ENCODE assay signal across 8 cellular contexts in the genomic region with DNA sequence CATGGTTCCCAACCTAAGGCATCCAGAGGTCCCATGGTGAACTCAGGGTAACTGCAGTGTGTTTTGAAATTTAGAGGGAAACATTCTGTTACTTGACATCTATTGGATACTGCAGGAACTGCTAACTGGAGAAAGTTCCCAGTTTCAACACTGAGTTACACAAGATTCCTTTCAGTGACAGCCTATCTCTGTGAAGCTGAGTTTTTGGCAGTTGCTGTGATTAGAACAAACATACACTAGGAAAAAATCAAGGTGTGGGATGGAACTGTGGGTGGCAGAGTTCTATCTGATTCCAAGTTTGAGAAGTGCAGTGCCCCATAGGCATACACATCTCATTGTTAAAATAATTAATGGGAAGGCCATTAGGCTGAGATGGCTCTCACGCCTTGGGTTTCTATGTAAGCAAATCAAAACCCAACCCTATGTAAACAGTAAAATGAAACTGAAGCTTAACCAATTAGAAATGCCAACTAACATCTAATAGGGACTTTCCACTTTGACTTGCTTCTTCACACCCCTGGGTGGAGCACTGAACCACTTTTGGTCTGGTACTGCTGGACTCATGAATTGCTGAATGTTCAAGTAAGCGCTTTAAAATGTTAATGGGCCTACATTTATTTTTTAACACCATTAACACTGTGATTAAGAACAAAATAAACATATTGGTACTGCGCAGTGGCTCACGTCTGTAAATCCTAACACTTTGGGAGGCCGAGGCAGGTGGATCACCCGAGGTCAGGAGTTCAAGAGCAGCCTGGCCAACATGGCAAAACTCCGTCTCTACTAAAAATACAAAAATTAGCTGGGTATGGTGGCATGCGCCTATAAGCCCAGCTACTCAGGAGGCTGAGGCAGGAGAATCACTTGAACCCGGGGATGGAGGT. TPM values are rescaled to one million over a fixed set of nuclear protein-coding genes. Genes with fewer than 3 reads are reported as not detected.
DNase-seq lines count a peak whose midpoint lies in the region; ATAC-seq and TF ChIP-seq lines count a peak whose summit lies in the region.

No MANE protein-coding gene starts in this region.

- DNase-seq in activated CD4-positive, alpha-beta T cell treated with anti-CD3 and anti-CD28 coated beads for 36 hours: no peak
- DNase-seq in activated CD4-positive, alpha-beta T cell treated with anti-CD3 and anti-CD28 coated beads, Interleukin-2, amount 50 U/mL, for 1 hour: no peak
- DNase-seq in NCI-H146 (lab: John Stamatoyannopoulos, UW): peak; percentile 73
- no peak for DNase-seq in progenitor cell of endocrine pancreas (ENCODE audit: low spot score, unreplicated experiment)
- DNase-seq in NCI-H2227 (lab: John Stamatoyannopoulos, UW; ENCODE audit: unreplicated experiment): no peak
- no peak for DNase-seq in activated CD4-positive, alpha-beta T cell treated with anti-CD3 and anti-CD28 coated beads, Interleukin-2, amount 10 ng/mL, durations not matched to agents 7 days and 5 days

- peaks cover 11% of the 10 kb centered on the region for H3K4me1 Mint-ChIP-seq in activated CD4-positive, alpha-beta T cell treated with anti-CD3 and anti-CD28 coated beads for 36 hours
- peaks cover 42% of the 10 kb centered on the region for H3K4me1 Mint-ChIP-seq in progenitor cell of endocrine pancreas (ENCODE audit: low read depth)
- H3K4me1 Mint-ChIP-seq in activated CD4-positive, alpha-beta T cell treated with anti-CD3 and anti-CD28 coated beads, Interleukin-2, amount 10 ng/mL, durations not matched to agents 7 days and 5 days: peaks cover 16% of the 10 kb centered on the region

- CTCF ChIA-PET in activated CD4-positive, alpha-beta T cell treated with anti-CD3 and anti-CD28 coated beads for 36 hours (lab: Charles Lee): interaction anchor here (0.7 to 1.2 kb wide), 2 partner anchors 12 to 53 kb away, joined by 3 to 6 read pairs; no protein-coding TSS in a partner anchor
- CTCF ChIA-PET in activated CD4-positive, alpha-beta T cell treated with anti-CD3 and anti-CD28 coated beads, Interleukin-2, amount 10 ng/mL, durations not matched to agents 7 days and 5 days (lab: Charles Lee): interaction anchor here (0.7 to 2.8 kb wide), 5 partner anchors 11 to 232 kb away, joined by 3 to 10 read pairs (median 5); a partner anchor contains a TSS

- no peaks in the 10 kb centered on the region for H3K27me3 ChIP-seq in endocrine pancreas (ENCODE audit: control insufficient read depth, insufficient read depth, low read length)

- H3K9me3 ChIP-seq in endocrine pancreas (ENCODE audit: control insufficient read depth, low read length): no peaks in the 10 kb centered on the region

- intact Hi-C loops in activated CD4-positive, alpha-beta T cell treated with anti-CD3 and anti-CD28 coated beads for 36 hours (cut with DNase I, micrococcal nuclease): no loop called here

- H3K9me3 Mint-ChIP-seq in activated CD4-positive, alpha-beta T cell treated with anti-CD3 and anti-CD28 coated beads for 36 hours (ENCODE audit: low read depth): no peaks in the 10 kb centered on the region
- peaks cover 4% of the 10 kb centered on the region for H3K9me3 Mint-ChIP-seq in progenitor cell of endocrine pancreas (ENCODE audit: low read depth)
- peaks cover 9% of the 10 kb centered on the region for H3K9me3 Mint-ChIP-seq in activated CD4-positive, alpha-beta T cell treated with anti-CD3 and anti-CD28 coated beads, Interleukin-2, amount 10 ng/mL, durations not matched to agents 7 days and 5 days

- no peak overlapping the region for H3K27ac Mint-ChIP-seq in activated CD4-positive, alpha-beta T cell treated with anti-CD3 and anti-CD28 coated beads for 36 hours
- H3K27ac Mint-ChIP-seq in progenitor cell of endocrine pancreas: peak overlapping the region; percentile 20
- H3K27ac Mint-ChIP-seq in activated CD4-positive, alpha-beta T cell treated with anti-CD3 and anti-CD28 coated beads, Interleukin-2, amount 10 ng/mL, durations not matched to agents 7 days and 5 days: no peak overlapping the region

- peaks cover 4% of the 10 kb centered on the region for H3K4me1 ChIP-seq in endocrine pancreas (ENCODE audit: control insufficient read depth, insufficient read depth, low read length)

- no peak overlapping the region for H3K9ac ChIP-seq in endocrine pancreas (ENCODE audit: control insufficient read depth, insufficient read depth, low read length)

- H3K4me3 Mint-ChIP-seq in activated CD4-positive, alpha-beta T cell treated with anti-CD3 and anti-CD28 coated beads for 36 hours: no peak overlapping the region
- H3K4me3 Mint-ChIP-seq in progenitor cell of endocrine pancreas (ENCODE audit: low read depth): no peak overlapping the region
- H3K4me3 Mint-ChIP-seq in activated CD4-positive, alpha-beta T cell treated with anti-CD3 and anti-CD28 coated beads, Interleukin-2, amount 10 ng/mL, durations not matched to agents 7 days and 5 days: no peak overlapping the region

- peaks cover 9% of the 10 kb centered on the region for H3K36me3 Mint-ChIP-seq in activated CD4-positive, alpha-beta T cell treated with anti-CD3 and anti-CD28 coated beads for 36 hours (ENCODE audit: low read depth)
- H3K36me3 Mint-ChIP-seq in progenitor cell of endocrine pancreas (ENCODE audit: insufficient read depth): no peaks in the 10 kb centered on the region
- peaks cover 2% of the 10 kb centered on the region for H3K36me3 Mint-ChIP-seq in activated CD4-positive, alpha-beta T cell treated with anti-CD3 and anti-CD28 coated beads, Interleukin-2, amount 10 ng/mL, durations not matched to agents 7 days and 5 days (ENCODE audit: low read depth)

- ATAC-seq in activated CD4-positive, alpha-beta T cell treated with anti-CD3 and anti-CD28 coated beads for 36 hours: peak; percentile 81
- ATAC-seq in HG02571 (IDR thresholded peaks at IDR 0.05; ENCODE audit: unreplicated experiment): peak; percentile 94

- TF ChIP-seq CTCF in progenitor cell of endocrine pancreas (IDR thresholded peaks at IDR 0.05; ENCODE audit: unreplicated experiment): no peak

- POLR2A ChIA-PET in activated CD4-positive, alpha-beta T cell treated with anti-CD3 and anti-CD28 coated beads for 36 hours (lab: Charles Lee): no interaction called here
- POLR2A ChIA-PET in activated CD4-positive, alpha-beta T cell treated with anti-CD3 and anti-CD28 coated beads, Interleukin-2, amount 10 ng/mL, durations not matched to agents 7 days and 5 days (lab: Charles Lee): no interaction called here

- H3K4me3 ChIP-seq in endocrine pancreas (ENCODE audit: control insufficient read depth, insufficient read depth, low read length): peak overlapping the region; percentile 38

- H3K27me3 Mint-ChIP-seq in activated CD4-positive, alpha-beta T cell treated with anti-CD3 and anti-CD28 coated beads for 36 hours: no peaks in the 10 kb centered on the region
- H3K27me3 Mint-ChIP-seq in progenitor cell of endocrine pancreas: no peaks in the 10 kb centered on the region
- no peaks in the 10 kb centered on the region for H3K27me3 Mint-ChIP-seq in activated CD4-positive, alpha-beta T cell treated with anti-CD3 and anti-CD28 coated beads, Interleukin-2, amount 10 ng/mL, durations not matched to agents 7 days and 5 days

- no peaks in the 10 kb centered on the region for H3K36me3 ChIP-seq in endocrine pancreas (ENCODE audit: control insufficient read depth, insufficient read depth, low read length)

RNA-seq across cellular contexts. Expression of a gene that starts 55.2 kb away (rescaled TPM):
- total RNA-seq in activated CD4-positive, alpha-beta T cell treated with anti-CD3 and anti-CD28 coated beads for 36 hours: 10 to 100 TPM; 13.8 to 16.4 TPM
- 34.3 and 34.7 TPM in 2 replicates for total RNA-seq in progenitor cell of endocrine pancreas
- 10 to 100 TPM; 18.1 to 20.0 TPM for total RNA-seq in activated CD4-positive, alpha-beta T cell treated with anti-CD3 and anti-CD28 coated beads, Interleukin-2, amount 10 ng/mL, durations not matched to agents 7 days and 5 days
